ENCODE assay signal across 19 cellular contexts in genomic region chr14:35353409-35354172, GRCh38. TPM values are rescaled to one million over a fixed set of nuclear protein-coding genes. Genes with fewer than 3 reads are reported as not detected.
A peak's percentile ranks its signal among the peaks of the same experiment; 100 is the strongest.
DNase-seq lines count a peak whose midpoint lies in the region; ATAC-seq, FAIRE-seq and TF ChIP-seq lines count a peak whose summit lies in the region.
"Had no signal": no experiment of that assay in that cellular context is flagged by ENCODE, and none has a peak within 500 bp of the region (broad histone marks: within the 10 kb centered on the region; RNA-seq: fewer than 3 reads in every experiment).

No MANE protein-coding gene starts in this region.

- intact Hi-C loops in GM12878 (cut with micrococcal nuclease; ENCODE audit: unreplicated experiment), result no loop called here

- H3K18ac ChIP-seq in mesendoderm (ENCODE audit: low read length), result peak overlapping the region; percentile 46

- H3K4me3 ChIP-seq in A549 (no peak overlapping the region), GM12878 (no peak overlapping the region), mesendoderm (ENCODE audit: low read length) (no peak overlapping the region), gastroesophageal sphincter (no peak overlapping the region)
- H3K4me3 ChIP-seq: body of pancreas, esophagus muscularis mucosa, sigmoid colon, SJCRH30 had no signal

- H3K9ac ChIP-seq in GM12878 (ENCODE audit: control insufficient read depth, insufficient read depth, low read length), result no peak overlapping the region
- H3K9ac ChIP-seq in mesendoderm (ENCODE audit: low read length), result no peak overlapping the region

- peak overlapping the region; percentile 61 for H3K56ac ChIP-seq in mesendoderm (ENCODE audit: low read length)

- H3K36me3 ChIP-seq in GM12878 (ENCODE audit: control insufficient read depth in 2 of 2, insufficient read depth in 2 of 2, low read length in 1 of 2) (no peaks in the 10 kb centered on the region), mesendoderm (ENCODE audit: control insufficient read depth, insufficient read depth, low read length) (no peaks in the 10 kb centered on the region), gastroesophageal sphincter (no peaks in the 10 kb centered on the region)
- H3K36me3 ChIP-seq: esophagus muscularis mucosa, sigmoid colon, SJCRH30 had no signal

- H3K4ac ChIP-seq in mesendoderm (ENCODE audit: low read depth, low read length), result peak overlapping the region; percentile 60

- H2BK15ac ChIP-seq in mesendoderm (replicated peaks; ENCODE audit: low read depth), result no peak overlapping the region

- H3K27me3 ChIP-seq in GM12878 (replicated peaks in 1 of 2; ENCODE audit: control insufficient read depth in 2 of 2, insufficient read depth in 2 of 2, low read length in 1 of 2), result no peaks in the 10 kb centered on the region
- no peaks in the 10 kb centered on the region for H3K27me3 ChIP-seq in mesendoderm (ENCODE audit: insufficient read depth, low read length, poor library complexity)
- H3K27me3 ChIP-seq in gastroesophageal sphincter, result no peaks in the 10 kb centered on the region
- H3K27me3 ChIP-seq: body of pancreas, esophagus muscularis mucosa, sigmoid colon, SJCRH30 had no signal

- DNase-seq in A549 (ENCODE audit: low read depth in 1 of 2, low spot score in 1 of 2) (peak in 1 of 2 experiments; percentile 57), H4 (ENCODE audit: low spot score) (peak; percentile 1), GM12878 (ENCODE audit: low read depth, low spot score) (no peak), mesendoderm (no peak), NCI-H82 (lab: John Stamatoyannopoulos, UW) (no peak)
- DNase-seq: activated CD4-positive, alpha-beta T cell treated with anti-CD3 and anti-CD28 coated beads, Interleukin-2, amount 10 ng/mL, durations not matched to agents 7 days and 5 days; activated naive CD4-positive, alpha-beta T cell; body of pancreas; dermis blood vessel endothelial cell; glutamatergic neuron; occipital lobe; sigmoid colon; SJCRH30; stimulated activated CD4-positive, alpha-beta T cell treated with anti-CD3 and anti-CD28 coated beads, Interleukin-2, amount 100 ng/mL, for 24 hours had no signal

- no peak overlapping the region for H4K8ac ChIP-seq in mesendoderm (ENCODE audit: low read depth, low read length)

- no peak for TF ChIP-seq RAD21 in A549 (conservative IDR thresholded peaks at IDR 0.05 in 1 of 2, IDR thresholded peaks at IDR 0.05 in 1 of 2)
- no peak for TF ChIP-seq RAD21 in GM12878 (IDR thresholded peaks at IDR 0.05; ENCODE audit: insufficient read depth, low read depth, low read length)

- H3K9me3 ChIP-seq in A549 (no peaks in the 10 kb centered on the region), GM12878 (replicated peaks; ENCODE audit: control insufficient read depth, insufficient read depth, low read length) (no peaks in the 10 kb centered on the region), gastroesophageal sphincter (no peaks in the 10 kb centered on the region)
- H3K9me3 ChIP-seq: body of pancreas, esophagus muscularis mucosa, sigmoid colon, SJCRH30 had no signal

- H3K23ac ChIP-seq in mesendoderm (ENCODE audit: low read length), result no peak overlapping the region

- TF ChIP-seq EP300 in A549 (IDR thresholded peaks at IDR 0.05) (no peak), GM12878 (IDR thresholded peaks at IDR 0.05; ENCODE audit: borderline replicate concordance in 1 of 2, control insufficient read depth in 1 of 2, low read depth in 2 of 2, low read length in 2 of 2) (no peak), gastroesophageal sphincter (IDR thresholded peaks at IDR 0.05) (no peak)

- H3K79me2 ChIP-seq in GM12878 (ENCODE audit: control insufficient read depth, insufficient read depth, low read length), result no peaks in the 10 kb centered on the region
- no peaks in the 10 kb centered on the region for H3K79me2 ChIP-seq in mesendoderm (ENCODE audit: control insufficient read depth, insufficient read depth, low read length)

- H2BK5ac ChIP-seq in mesendoderm (ENCODE audit: low read length), result peak overlapping the region; percentile 51

- CTCF ChIA-PET in A549 (lab: Yijun Ruan, JAX) (no interaction called here), GM12878 (lab: Yijun Ruan, JAX) (no interaction called here)

- RAD21 ChIA-PET in GM12878 (lab: Charles Lee; ENCODE audit: unreplicated experiment), result no interaction called here

- no peak overlapping the region for H2BK120ac ChIP-seq in mesendoderm (ENCODE audit: low read depth, low read length)

- no peak for TF ChIP-seq CTCF in A549 (IDR thresholded peaks at IDR 0.05)
- no peak for TF ChIP-seq CTCF in GM12878 (IDR thresholded peaks at IDR 0.05 in 2 of 3, conservative IDR thresholded peaks at IDR 0.05 in 1 of 3; ENCODE audit: control insufficient read depth in 2 of 3, extremely low read depth in 1 of 3, insufficient read depth in 1 of 3, low read depth in 3 of 3, low read length in 3 of 3)
- no peak for TF ChIP-seq CTCF in gastroesophageal sphincter (IDR thresholded peaks at IDR 0.05)

- FAIRE-seq in A549 (lab: Jason Lieb, UNC) (no peak), GM12878 (lab: Jason Lieb, UNC) (peak; percentile 52)
- FAIRE-seq: islet of Langerhans had no signal

- H2AK5ac ChIP-seq in mesendoderm (ENCODE audit: low read length), result peak overlapping the region; percentile 43

- peak overlapping the region; percentile 37 for H4K5ac ChIP-seq in mesendoderm (ENCODE audit: low read length)

- H4K20me1 ChIP-seq in GM12878 (ENCODE audit: control insufficient read depth, insufficient read depth), result no peaks in the 10 kb centered on the region

- WGBS in A549 (ENCODE audit: missing lambda C conversion rate), result 61% methylated on average over 10 of the region's 10 CpGs
- WGBS in GM12878 (ENCODE audit: insufficient coverage, insufficient replicate concordance, low lambda C conversion rate, missing lambda C conversion rate), result 66% methylated on average over 10 of the region's 10 CpGs
- no CpG with 5 or more reads among the region's 10 CpGs for WGBS in mesendoderm (ENCODE audit: extremely low coverage, insufficient coverage, low lambda C conversion rate)
- WGBS in gastroesophageal sphincter (ENCODE audit: low coverage in 1 of 2), 2 donors, result 56 to 76% methylated on average over 3 to 10 of the region's 10 CpGs

- peak overlapping the region; percentile 49 to 60; a peak in 5 of 6 replicates for H3K27ac ChIP-seq in A549
- H3K27ac ChIP-seq in GM12878 (ENCODE audit: control insufficient read depth, insufficient read depth), result no peak overlapping the region
- no peak overlapping the region for H3K27ac ChIP-seq in mesendoderm (ENCODE audit: low read depth, low read length)
- H3K27ac ChIP-seq in gastroesophageal sphincter, result no peak overlapping the region
- H3K27ac ChIP-seq: body of pancreas, esophagus muscularis mucosa, SJCRH30 had no signal

- no TSS peak for BruUV-seq in GM12878 (replicated peaks; lab: Mats Ljungman, UMichigan)

- SMC1A ChIA-PET in GM12878 (lab: Charles Lee; ENCODE audit: uncharacterized antibody, unreplicated experiment), result no interaction called here

- no peak for TF ChIP-seq POLR2A in A549 (IDR thresholded peaks at IDR 0.05; ENCODE audit: low read length)
- TF ChIP-seq POLR2A in GM12878 (IDR thresholded peaks at IDR 0.05; ENCODE audit: low read depth, low read length), result no peak
- TF ChIP-seq POLR2A in gastroesophageal sphincter (IDR thresholded peaks at IDR 0.05), result no peak

- H3K4me1 ChIP-seq in A549, result peaks cover 43% of the 10 kb centered on the region
- peaks cover 11% of the 10 kb centered on the region for H3K4me1 ChIP-seq in GM12878 (ENCODE audit: control insufficient read depth, insufficient read depth, low read length)
- H3K4me1 ChIP-seq in mesendoderm (ENCODE audit: control insufficient read depth, low read depth, low read length), result peaks cover 12% of the 10 kb centered on the region
- peaks cover 0 to 10% (median 0%) of the 10 kb centered on the region in 3 donors for H3K4me1 ChIP-seq in gastroesophageal sphincter
- H3K4me1 ChIP-seq: sigmoid colon, SJCRH30 had no signal

- H3K4me2 ChIP-seq in A549, result peak overlapping the region; percentile 25
- H3K4me2 ChIP-seq in GM12878 (ENCODE audit: control insufficient read depth, insufficient read depth), result no peak overlapping the region
- no peak overlapping the region for H3K4me2 ChIP-seq in mesendoderm (ENCODE audit: low read length)

- in situ Hi-C loops in GM12878 (cut with MboI), result no loop called here

- H3K79me1 ChIP-seq in mesendoderm (ENCODE audit: low read length), result no peaks in the 10 kb centered on the region

- no peak overlapping the region for H2AFZ ChIP-seq in GM12878 (ENCODE audit: control insufficient read depth, low read depth, low read length)

- POLR2A ChIA-PET in A549 (lab: Yijun Ruan, JAX) (no interaction called here), GM12878 (lab: Charles Lee) (interaction anchor here (1.9 kb wide), 1 partner anchor 14 kb away, joined by 9 read pairs; no protein-coding TSS in a partner anchor)

- ATAC-seq in A549, result peak; percentile 30 to 54; a peak in 4 of 6 replicates
- ATAC-seq in GM12878, result no peak
- ATAC-seq in gastroesophageal sphincter, result no peak
- ATAC-seq in HG02885 (IDR thresholded peaks at IDR 0.05; ENCODE audit: poor library complexity, unreplicated experiment), result no peak
- no peak for ATAC-seq in HG02571 (IDR thresholded peaks at IDR 0.05; ENCODE audit: unreplicated experiment)
- ATAC-seq: body of pancreas had no signal

RNA-seq across cellular contexts. Expression of gene NFKBIA, which starts 51.0 kb away (rescaled TPM):
- 65.0 and 102 TPM in 2 replicates for polyA plus RNA-seq in A549 (2011; rRNA removed)
- polyA plus RNA-seq in A549 (2012; cell fraction: cytosol; rRNA removed), result 239 and 266 TPM in 2 replicates
- polyA plus RNA-seq in A549 (2012; cell fraction: nucleus; rRNA removed), result 490 and 573 TPM in 2 replicates
- polyA plus RNA-seq in A549 (2017; fragmentation: RNase III; extraction: RNeasy Plus Mini Kit Qiagen cat#74134 plus additional on column Dnase treatment), result 101 to 115 TPM (median 103 TPM) in 3 replicates
- 335 and 379 TPM in 2 replicates for polyA minus RNA-seq in A549 (2011; rRNA and poly(A)+ RNA removed)
- total RNA-seq in H4 (2014; rRNA removed; shearing (Covaris generic)), result 39.5 and 41.4 TPM in 2 replicates
- 374 and 384 TPM in 2 replicates for total RNA-seq in GM12878 (2013; cell fraction: nucleolus; rRNA removed)
- 383 and 419 TPM in 2 replicates for total RNA-seq in GM12878 (2014; rRNA removed)
- 278 and 281 TPM in 2 replicates for total RNA-seq in GM12878 (2014; rRNA removed; fragmentation: Illumina TruSeq; extraction: Trizol)
- total RNA-seq in GM12878 (2021), result 303 and 309 TPM in 2 replicates
- polyA plus RNA-seq in GM12878 (2011; ENCODE audit: low read depth), result 104 TPM
- polyA plus RNA-seq in GM12878 (2011; rRNA removed), result 149 and 274 TPM in 2 replicates
- polyA plus RNA-seq in GM12878 (2011; cell fraction: cytosol; rRNA removed), result 327 and 351 TPM in 2 replicates
- polyA plus RNA-seq in GM12878 (2011; cell fraction: nucleus; rRNA removed), result 803 and 908 TPM in 2 replicates
- polyA plus RNA-seq in GM12878 (2012), result 177 and 183 TPM in 2 replicates
- polyA plus RNA-seq in GM12878 (2014; fragmentation: Illumina TruSeq; extraction: Trizol), result 218 and 275 TPM in 2 replicates
- polyA plus RNA-seq in GM12878 (2014; fragmentation: Nextera tagmentation; extraction: Ambion mirVana), result 100 to 1,000 TPM; 123 to 159 TPM
- polyA plus RNA-seq in GM12878 (2014; rRNA removed), result 259 and 331 TPM in 2 replicates
- polyA plus RNA-seq in GM12878 (2016; fragmentation: Nextera tagmentation; extraction: Ambion mirVana), result 100 to 1,000 TPM; 187 to 200 TPM
- polyA minus RNA-seq in GM12878 (2011; rRNA and poly(A)+ RNA removed), result 500 and 595 TPM in 2 replicates
- 230 and 243 TPM in 2 replicates for polyA minus RNA-seq in GM12878 (2011; cell fraction: cytosol; rRNA and poly(A)+ RNA removed)
- 702 and 1,107 TPM in 2 replicates for polyA minus RNA-seq in GM12878 (2011; cell fraction: nucleus; rRNA and poly(A)+ RNA removed)
- 49.3 TPM for polyA plus RNA-seq in mesendoderm (2013, experiment 1 of 2)
- polyA plus RNA-seq in mesendoderm (2013, experiment 2 of 2), result 45.6 TPM
- 100 to 1,000 TPM; 285 to 493 (median 341) TPM for total RNA-seq in gastroesophageal sphincter

Comparison
In these comparisons a context has a peak if more than half of its experiments do, and no peak if none do; other contexts are left out.
1. ATAC-seq: peak in A549 (2 of 2); none in GM12878 (single experiment), gastroesophageal sphincter (single experiment), HG02885 (single experiment) and HG02571 (single experiment).
2. H3K27ac ChIP-seq: peak in A549 (2 of 2); none in GM12878 (single experiment), mesendoderm (single experiment) and gastroesophageal sphincter (0 of 4).